In genomic region chr11:109794501-109794900, GRCh38 we compare ENCODE assay signal across 13 cellular contexts.
"Had no signal": no experiment of that assay in that cellular context is flagged by ENCODE, and none has a peak within 500 bp of the region (broad histone marks: within the 10 kb centered on the region; RNA-seq: fewer than 3 reads in every experiment).

No MANE protein-coding gene starts in this region.

- H3K4me1 ChIP-seq: breast epithelium, esophagus squamous epithelium, foreskin keratinocyte, heart left ventricle, left lung, tibial nerve, vagina had no signal

- H3K36me3 ChIP-seq: breast epithelium, esophagus squamous epithelium, heart left ventricle, left lung, tibial nerve, vagina had no signal

- H3K27me3 ChIP-seq: breast epithelium, esophagus squamous epithelium, foreskin keratinocyte, heart left ventricle, left lung, tibial nerve, vagina had no signal

- H3K9me3 ChIP-seq: breast epithelium, esophagus squamous epithelium, left lung, vagina had no signal

- DNase-seq: activated CD4-positive, CD25-positive, alpha-beta regulatory T cell; activated naive CD4-positive, alpha-beta T cell treated with anti-CD3 and anti-CD28 coated beads, Interleukin-2, amount 10 ng/mL, durations not matched to agents 7 days and 5 days; amniotic stem cell; esophagus squamous epithelium; foreskin keratinocyte; heart left ventricle; islet precursor cell; left lung; retina; small intestine had no signal

- H3K27ac ChIP-seq: breast epithelium, esophagus squamous epithelium, foreskin keratinocyte, heart left ventricle, left lung, tibial nerve, vagina had no signal

- ATAC-seq: foreskin keratinocyte, heart left ventricle, left lung had no signal

- H3K4me3 ChIP-seq: breast epithelium, esophagus squamous epithelium, heart left ventricle, left lung, tibial nerve, vagina had no signal
